10 cellular contexts compared by ENCODE assay signal in the genomic region with DNA sequence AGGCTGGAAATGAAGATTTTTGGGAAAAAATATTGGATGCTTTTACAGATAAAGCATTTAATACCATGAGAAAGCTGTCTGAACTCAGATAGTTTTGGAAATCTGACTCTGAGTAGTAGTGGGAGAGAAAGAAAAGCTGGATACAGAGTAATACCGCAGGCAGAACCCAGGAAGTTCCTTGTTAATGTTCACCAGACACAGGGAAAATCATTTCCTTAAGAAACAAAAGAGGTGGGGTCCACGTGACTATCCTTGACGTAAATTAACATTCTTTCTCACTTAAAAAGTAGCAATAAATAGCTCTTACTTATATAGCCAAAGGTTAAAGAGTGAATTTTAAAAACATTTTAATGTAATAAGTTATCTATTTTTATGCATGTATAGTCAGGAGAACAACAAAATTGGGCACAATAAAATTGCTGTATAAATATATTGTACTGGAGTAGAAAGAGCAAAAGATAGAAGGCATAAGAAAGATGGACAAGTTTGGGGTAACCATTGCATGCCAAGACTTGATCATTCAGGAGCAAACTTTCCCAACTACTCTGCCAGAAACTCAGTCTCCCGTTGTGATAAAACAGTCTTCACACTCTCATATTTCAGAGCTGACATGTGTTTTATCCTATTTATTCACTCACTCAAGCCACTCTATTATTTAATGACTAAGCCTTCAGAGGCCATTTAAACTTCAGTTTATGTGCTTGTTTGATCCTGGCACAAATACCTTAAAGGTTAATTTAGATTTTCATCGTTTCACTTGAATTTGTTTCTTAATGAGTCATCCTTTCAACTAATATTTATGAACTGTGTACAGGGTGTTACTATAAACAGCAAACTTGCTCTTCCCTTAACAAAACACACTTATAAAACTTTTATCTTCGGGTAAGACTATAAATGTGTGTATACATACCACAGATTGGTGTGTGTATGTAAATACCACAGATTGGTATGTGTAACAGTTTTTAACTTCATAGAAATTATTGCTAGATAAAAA.
DNase-seq lines count a peak whose midpoint lies in the region; ATAC-seq and TF ChIP-seq lines count a peak whose summit lies in the region.
"Had no signal": no experiment of that assay in that cellular context is flagged by ENCODE, and none has a peak within 500 bp of the region (broad histone marks: within the 10 kb centered on the region; RNA-seq: fewer than 3 reads in every experiment).

No MANE protein-coding gene starts in this region.

- no peaks in the 10 kb centered on the region for H3K79me2 ChIP-seq in H9 (ENCODE audit: insufficient read depth, low read length)

- CTCF ChIA-PET in HEK293T (lab: Yijun Ruan, JAX) = interaction anchor here (0.6 kb wide), 1 partner anchor 121 kb away, joined by 4 read pairs; no protein-coding TSS in a partner anchor

- peaks cover 0 to 35% (median 23%) of the 10 kb centered on the region in 4 donors for H3K4me1 ChIP-seq in stomach
- H3K4me1 ChIP-seq in H9 (ENCODE audit: insufficient read depth, low read length) = no peaks in the 10 kb centered on the region; the same call in 1 of the 2 replicates

- no peaks in the 10 kb centered on the region for H3K9me3 ChIP-seq in stomach
- H3K9me3 ChIP-seq in H9 (ENCODE audit: control insufficient read depth, low read depth, low read length) = no peaks in the 10 kb centered on the region

- H2BK5ac ChIP-seq in H9 (ENCODE audit: insufficient read length, low read length) = no peak overlapping the region

- TF ChIP-seq POLR2A in stomach (IDR thresholded peaks at IDR 0.05) = no peak
- no peak for TF ChIP-seq POLR2A in erythroblast (IDR thresholded peaks at IDR 0.05; ENCODE audit: low read length)

- no peaks in the 10 kb centered on the region for H4K20me1 ChIP-seq in H9 (ENCODE audit: control insufficient read depth, insufficient read depth, insufficient read length)

- DNase-seq in HEK293T (ENCODE audit: extremely low spot score) (peak; percentile 35), glomerular endothelial cell (ENCODE audit: extremely low read depth, low read depth, low spot score) (peak; percentile 91), stomach (no peak), posterior vena cava (ENCODE audit: low spot score) (no peak), H9 (no peak), erythroblast (lab: John Stamatoyannopoulos, UW) (no peak)
- DNase-seq: activated CD4-positive, alpha-beta T cell treated with anti-CD3 and anti-CD28 coated beads for 4 hours; NCI-H2029; posterior cingulate gyrus had no signal

- no peak overlapping the region for H2AFZ ChIP-seq in H9 (ENCODE audit: low read length)

- H4K5ac ChIP-seq in H9 (ENCODE audit: insufficient read length, low read depth, low read length) = no peak overlapping the region

- no peak overlapping the region for H2AK5ac ChIP-seq in H9 (ENCODE audit: insufficient read length, low read length)

- H3K23me2 ChIP-seq in H9 (ENCODE audit: insufficient read length, low read depth, low read length, poor library complexity, severe bottlenecking) = no peaks in the 10 kb centered on the region

- H3K4me3 ChIP-seq in stomach = no peak overlapping the region

- H2BK120ac ChIP-seq in H9 (ENCODE audit: low read depth, low read length, poor library complexity, severe bottlenecking) = no peak overlapping the region

- no peaks in the 10 kb centered on the region for H3K36me3 Mint-ChIP-seq in H9 (ENCODE audit: insufficient read depth in 1 of 3, low read depth in 3 of 3)

- H3K27ac ChIP-seq in stomach (peak overlapping the region in 3 of 5 donors; percentile 30 to 57 (median 49)), H9 (ENCODE audit: insufficient read length, low read depth, low read length) (no peak overlapping the region)

- no peak overlapping the region for H2BK12ac ChIP-seq in H9 (ENCODE audit: insufficient read length, low read depth, low read length)

- H3K4ac ChIP-seq in H9 (ENCODE audit: low read depth, low read length) = no peak overlapping the region

- no peak overlapping the region for H2BK20ac ChIP-seq in H9 (ENCODE audit: low read depth, low read length, poor library complexity, severe bottlenecking)

- no peak for TF ChIP-seq EP300 in stomach (IDR thresholded peaks at IDR 0.05)

- no peak overlapping the region for H3T11ph ChIP-seq in H9 (ENCODE audit: low read length)

- WGBS in stomach, 5 donors = 18 to 22% (median 19%) methylated on average over 6 of the region's 6 CpGs
- WGBS in H9 (ENCODE audit: extremely low coverage, insufficient read length, low lambda C conversion rate) = no CpG with 5 or more reads among the region's 6 CpGs

- H3K4me3 Mint-ChIP-seq in H9 = no peak overlapping the region

- H2BK15ac ChIP-seq in H9 (ENCODE audit: low read depth, low read length) = no peak overlapping the region

- no peak for TF ChIP-seq CTCF in stomach (IDR thresholded peaks at IDR 0.05)
- no peak for TF ChIP-seq CTCF in H9 (conservative IDR thresholded peaks at IDR 0.05)

- no peak overlapping the region for H4K91ac ChIP-seq in H9 (ENCODE audit: insufficient read length, low read depth, low read length)

- H3K18ac ChIP-seq in H9 (ENCODE audit: insufficient read length, low read depth, low read length) = no peak overlapping the region

- no peak overlapping the region for H3K23ac ChIP-seq in H9 (ENCODE audit: insufficient read length, low read depth, low read length)

- intact Hi-C loops in stomach (cut with DNase I; ENCODE audit: low total_unique reads) (no loop called here), posterior vena cava (cut with DNase I) (no loop called here)

- H3K36me3 ChIP-seq in stomach = no peaks in the 10 kb centered on the region

- H3K9me3 Mint-ChIP-seq in H9 = no peaks in the 10 kb centered on the region

- H3K4me2 ChIP-seq in H9 (ENCODE audit: insufficient read depth, insufficient read length, low read length) = no peak overlapping the region

- H3K27me3 ChIP-seq in stomach = no peaks in the 10 kb centered on the region
- no peaks in the 10 kb centered on the region for H3K27me3 ChIP-seq in H9 (ENCODE audit: insufficient read depth, low read length)

- no peak overlapping the region for H4K8ac ChIP-seq in H9 (replicated peaks; ENCODE audit: insufficient read length, low read depth, low read length)

- POLR2A ChIA-PET in HEK293T (lab: Yijun Ruan, JAX) = interaction anchor here (1.4 kb wide), 1 partner anchor 144 kb away, joined by 3 read pairs; a partner anchor contains a TSS

- H3K27ac Mint-ChIP-seq in H9 = peak overlapping the region in 1 of 3 experiments; percentile 81; a peak in 2 of 7 replicates

- no peak overlapping the region for H3K56ac ChIP-seq in H9 (ENCODE audit: insufficient read length, low read depth, low read length)

- ATAC-seq in SK-N-SH treated with all-trans-retinoic acid at 6 μM for 48 hours = peak; percentile 79

- no peak overlapping the region for H3K9ac ChIP-seq in H9 (ENCODE audit: extremely low read depth, insufficient read length, low read length)

- H3K14ac ChIP-seq in H9 (ENCODE audit: insufficient read depth, low read length) = no peak overlapping the region

- H3K79me1 ChIP-seq in H9 (ENCODE audit: insufficient read depth, low read depth, low read length, poor library complexity, severe bottlenecking) = no peaks in the 10 kb centered on the region

- no peaks in the 10 kb centered on the region for H3K27me3 Mint-ChIP-seq in H9 (ENCODE audit: low read depth)

- H3K4me1 Mint-ChIP-seq in H9 = peaks cover 4 to 7% of the 10 kb centered on the region in 2 experiments

TF ChIP-seq in HEK293T, 16 proteins besides CTCF, POLR2A, EP300 and RAD21 (continues in another document):
- TF ChIP-seq FOXK2 (IDR thresholded peaks at IDR 0.05) (no peak), BHLHE40 (IDR thresholded peaks at IDR 0.05; ENCODE audit: borderline replicate concordance) (no peak), ARNT (IDR thresholded peaks at IDR 0.05) (peak; percentile 95), FOXA1 (IDR thresholded peaks at IDR 0.05) (no peak), FOXM1 (IDR thresholded peaks at IDR 0.05; ENCODE audit: borderline replicate concordance) (no peak), ELF4 (IDR thresholded peaks at IDR 0.05) (no peak), ZNF384 (IDR thresholded peaks at IDR 0.05) (no peak), L3MBTL2 (conservative IDR thresholded peaks at IDR 0.05) (no peak; the same call in 1 of the 2 replicates), SUZ12 (IDR thresholded peaks at IDR 0.05) (no peak), SP1 (IDR thresholded peaks at IDR 0.05) (no peak), NFRKB (IDR thresholded peaks at IDR 0.05) (no peak)
- TF ChIP-seq, protein P1, sequence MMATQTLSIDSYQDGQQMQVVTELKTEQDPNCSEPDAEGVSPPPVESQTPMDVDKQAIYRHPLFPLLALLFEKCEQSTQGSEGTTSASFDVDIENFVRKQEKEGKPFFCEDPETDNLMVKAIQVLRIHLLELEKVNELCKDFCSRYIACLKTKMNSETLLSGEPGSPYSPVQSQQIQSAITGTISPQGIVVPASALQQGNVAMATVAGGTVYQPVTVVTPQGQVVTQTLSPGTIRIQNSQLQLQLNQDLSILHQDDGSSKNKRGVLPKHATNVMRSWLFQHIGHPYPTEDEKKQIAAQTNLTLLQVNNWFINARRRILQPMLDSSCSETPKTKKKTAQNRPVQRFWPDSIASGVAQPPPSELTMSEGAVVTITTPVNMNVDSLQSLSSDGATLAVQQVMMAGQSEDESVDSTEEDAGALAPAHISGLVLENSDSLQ (IDR thresholded peaks at IDR 0.05) = peak; percentile 81

TF ChIP-seq in SK-N-SH treated with all-trans-retinoic acid at 6 μM for 48 hours, 23 proteins besides CTCF, POLR2A, EP300 and RAD21 (continues in another document):
- 0 out of 2 replicates have a peak, but pooled peaks have one; percentile 47 for TF ChIP-seq ZFP3 (CRISPR knock-in tag; IDR thresholded peaks at IDR 0.05)
- TF ChIP-seq GLIS3 (CRISPR knock-in tag; IDR thresholded peaks at IDR 0.05) = no peak
- TF ChIP-seq RARB (CRISPR knock-in tag; IDR thresholded peaks at IDR 0.05) = no peak
- no peak for TF ChIP-seq ZNF565 (CRISPR knock-in tag; conservative IDR thresholded peaks at IDR 0.05; ENCODE audit: low read depth)
- TF ChIP-seq ZC3H10 (CRISPR knock-in tag; IDR thresholded peaks at IDR 0.05) = 0 out of 2 replicates have a peak, but pooled peaks have one; percentile 36
- TF ChIP-seq TOX (CRISPR knock-in tag; IDR thresholded peaks at IDR 0.05; ENCODE audit: borderline replicate concordance) = peak; percentile 75
- TF ChIP-seq, protein P2, sequence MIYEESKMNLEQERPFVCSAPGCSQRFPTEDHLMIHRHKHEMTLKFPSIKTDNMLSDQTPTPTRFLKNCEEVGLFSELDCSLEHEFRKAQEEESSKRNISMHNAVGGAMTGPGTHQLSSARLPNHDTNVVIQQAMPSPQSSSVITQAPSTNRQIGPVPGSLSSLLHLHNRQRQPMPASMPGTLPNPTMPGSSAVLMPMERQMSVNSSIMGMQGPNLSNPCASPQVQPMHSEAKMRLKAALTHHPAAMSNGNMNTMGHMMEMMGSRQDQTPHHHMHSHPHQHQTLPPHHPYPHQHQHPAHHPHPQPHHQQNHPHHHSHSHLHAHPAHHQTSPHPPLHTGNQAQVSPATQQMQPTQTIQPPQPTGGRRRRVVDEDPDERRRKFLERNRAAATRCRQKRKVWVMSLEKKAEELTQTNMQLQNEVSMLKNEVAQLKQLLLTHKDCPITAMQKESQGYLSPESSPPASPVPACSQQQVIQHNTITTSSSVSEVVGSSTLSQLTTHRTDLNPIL (CRISPR knock-in tag; IDR thresholded peaks at IDR 0.05; ENCODE audit: low read depth) = no peak
- TF ChIP-seq TCF4 (CRISPR knock-in tag; IDR thresholded peaks at IDR 0.05; ENCODE audit: borderline replicate concordance) = no peak

Comparison
In these comparisons a context has a peak if more than half of its experiments do, and no peak if none do; other contexts are left out.
1. DNase-seq: peak in HEK293T (single experiment) and glomerular endothelial cell (single experiment); none in stomach (single experiment), posterior vena cava (single experiment), H9 (single experiment) and erythroblast (0 of 2).